Comparison of ENCODE assay signal across 27 cellular contexts in genomic region chr12:18428416-18428815, GRCh38.
DNase-seq lines count a peak whose midpoint lies in the region; ATAC-seq, FAIRE-seq and TF ChIP-seq lines count a peak whose summit lies in the region.
"Had no signal": no experiment of that assay in that cellular context is flagged by ENCODE, and none has a peak within 500 bp of the region (broad histone marks: within the 10 kb centered on the region; RNA-seq: fewer than 3 reads in every experiment).

No MANE protein-coding gene starts in this region.

- no peaks in the 10 kb centered on the region for H3K79me2 ChIP-seq in astrocyte (ENCODE audit: insufficient read depth, low read length)

- H3K36me3 ChIP-seq in astrocyte (ENCODE audit: insufficient read depth, low read length) (no peaks in the 10 kb centered on the region), kidney epithelial cell (ENCODE audit: control insufficient read depth, insufficient read depth, low read length) (no peaks in the 10 kb centered on the region), esophagus muscularis mucosa (no peaks in the 10 kb centered on the region)
- H3K36me3 ChIP-seq in effector memory CD4-positive, alpha-beta T cell (ENCODE audit: control insufficient read depth, insufficient read depth, low read length) = no peaks in the 10 kb centered on the region
- H3K36me3 ChIP-seq: BLaER1 treated with 17β-estradiol and CSF1 and Interleukin-3, amounts not matched to agents 10 nM and 100 nM; breast epithelium; heart left ventricle had no signal

- H3K4me3 Mint-ChIP-seq in astrocyte (ENCODE audit: unreplicated experiment) = no peak overlapping the region
- H3K4me3 Mint-ChIP-seq: activated naive CD4-positive, alpha-beta T cell treated with anti-CD3 and anti-CD28 coated beads for 36 hours; endodermal cell; natural killer cell treated with Interleukin-12 subunit alpha and Interleukin-12 subunit beta and Interleukin-15 and Interleukin-18, amount 100 ng/mL, for 72 hours; stimulated activated effector memory CD8-positive, alpha-beta T cell treated with anti-CD3 and anti-CD28 coated beads, Interleukin-12 subunit alpha, Interleukin-12 subunit beta, amount 100 ng/mL, for 72 hours had no signal

- H2AFZ ChIP-seq in astrocyte (ENCODE audit: low read depth, low read length) = no peak overlapping the region

- H3K27me3 Mint-ChIP-seq in astrocyte (ENCODE audit: low read depth, unreplicated experiment) = no peaks in the 10 kb centered on the region
- H3K27me3 Mint-ChIP-seq: natural killer cell treated with Interleukin-12 subunit alpha and Interleukin-12 subunit beta and Interleukin-15 and Interleukin-18, amount 100 ng/mL, for 72 hours had no signal

- no peaks in the 10 kb centered on the region for H3K9me3 Mint-ChIP-seq in astrocyte (ENCODE audit: unreplicated experiment)
- H3K9me3 Mint-ChIP-seq: endodermal cell had no signal

- TF ChIP-seq EP300 in esophagus muscularis mucosa (IDR thresholded peaks at IDR 0.05) = no peak

- DNase-seq in AG10803 (ENCODE audit: low read depth) (peak; percentile 10), LHCN-M2 (ENCODE audit: low read depth) (peak; percentile 81), astrocyte (ENCODE audit: low read depth) (peak; percentile 11), kidney epithelial cell (ENCODE audit: low read depth) (peak; percentile 23), esophagus muscularis mucosa (ENCODE audit: extremely low spot score) (no peak)
- no peak for DNase-seq in effector memory CD4-positive, alpha-beta T cell
- DNase-seq: activated CD4-positive, alpha-beta T cell treated with anti-CD3 and anti-CD28 coated beads, Interleukin-2, amount 50 U/mL, for 1 hour; activated naive CD4-positive, alpha-beta T cell treated with anti-CD3 and anti-CD28 coated beads for 36 hours; amniotic stem cell; Caco-2; cortex of kidney; DND-41; endodermal cell; heart left ventricle; MM.1S; NCI-H1436; NCI-H526; stimulated activated CD4-positive, alpha-beta T cell treated with anti-CD3 and anti-CD28 coated beads, Interleukin-2, amount 100 ng/mL, for 48 hours; T-helper 9 cell had no signal

- intact Hi-C loops in esophagus muscularis mucosa (cut with DNase I) = no loop called here

- no peaks in the 10 kb centered on the region for H3K36me3 Mint-ChIP-seq in astrocyte (ENCODE audit: low read depth, unreplicated experiment)
- H3K36me3 Mint-ChIP-seq: stimulated activated effector memory CD8-positive, alpha-beta T cell treated with anti-CD3 and anti-CD28 coated beads, Interleukin-12 subunit alpha, Interleukin-12 subunit beta, amount 100 ng/mL, for 72 hours had no signal

- no peaks in the 10 kb centered on the region for H3K4me1 ChIP-seq in astrocyte (ENCODE audit: insufficient read depth, low read length)
- H3K4me1 ChIP-seq in esophagus muscularis mucosa = peaks cover 0 to 22% (median 17%) of the 10 kb centered on the region in 4 donors
- H3K4me1 ChIP-seq in effector memory CD4-positive, alpha-beta T cell (ENCODE audit: control insufficient read depth, insufficient read depth, low read length, poor library complexity, severe bottlenecking) = no peaks in the 10 kb centered on the region
- H3K4me1 ChIP-seq: BLaER1 treated with 17β-estradiol and CSF1 and Interleukin-3, amounts not matched to agents 10 nM and 100 nM; breast epithelium; Caco-2 had no signal

- no peaks in the 10 kb centered on the region for H3K27me3 ChIP-seq in astrocyte (ENCODE audit: insufficient read depth, low read length)
- no peaks in the 10 kb centered on the region for H3K27me3 ChIP-seq in kidney epithelial cell (ENCODE audit: control insufficient read depth, insufficient read depth, low read length)
- H3K27me3 ChIP-seq in esophagus muscularis mucosa = no peaks in the 10 kb centered on the region
- H3K27me3 ChIP-seq in effector memory CD4-positive, alpha-beta T cell (replicated peaks; ENCODE audit: control insufficient read depth, insufficient read depth, low read length, poor library complexity, severe bottlenecking) = no peaks in the 10 kb centered on the region
- H3K27me3 ChIP-seq: BLaER1 treated with 17β-estradiol and CSF1 and Interleukin-3, amounts not matched to agents 10 nM and 100 nM; breast epithelium; heart left ventricle had no signal

- H4K20me1 ChIP-seq in astrocyte (ENCODE audit: insufficient read depth, low read length) = no peaks in the 10 kb centered on the region
- H4K20me1 ChIP-seq: BLaER1 treated with 17β-estradiol and CSF1 and Interleukin-3, amounts not matched to agents 10 nM and 100 nM had no signal

- no peak for TF ChIP-seq POLR2A in esophagus muscularis mucosa (IDR thresholded peaks at IDR 0.05; ENCODE audit: low read depth)

- peaks cover 7% of the 10 kb centered on the region for H3K4me1 Mint-ChIP-seq in astrocyte (ENCODE audit: low read depth, unreplicated experiment)
- H3K4me1 Mint-ChIP-seq: stimulated activated effector memory CD8-positive, alpha-beta T cell treated with anti-CD3 and anti-CD28 coated beads, Interleukin-12 subunit alpha, Interleukin-12 subunit beta, amount 100 ng/mL, for 72 hours had no signal

- H3K9ac ChIP-seq in astrocyte (ENCODE audit: low read length) = no peak overlapping the region
- H3K9ac ChIP-seq: BLaER1 treated with 17β-estradiol and CSF1 and Interleukin-3, amounts not matched to agents 10 nM and 100 nM had no signal

- 98% methylated on average over 2 of the region's 2 CpGs for WGBS in esophagus muscularis mucosa

- no peak overlapping the region for H3K27ac ChIP-seq in astrocyte (ENCODE audit: low read depth, low read length)
- no peak overlapping the region for H3K27ac ChIP-seq in esophagus muscularis mucosa (replicated peaks in 1 of 4)
- no peak overlapping the region for H3K27ac ChIP-seq in effector memory CD4-positive, alpha-beta T cell (ENCODE audit: insufficient read depth, low read length, poor library complexity, severe bottlenecking)
- H3K27ac ChIP-seq: BLaER1 treated with 17β-estradiol and CSF1 and Interleukin-3, amounts not matched to agents 10 nM and 100 nM; breast epithelium; heart left ventricle had no signal

- H3K4me2 ChIP-seq in astrocyte (ENCODE audit: low read length) = no peak overlapping the region
- H3K4me2 ChIP-seq: BLaER1 treated with 17β-estradiol and CSF1 and Interleukin-3, amounts not matched to agents 10 nM and 100 nM had no signal

- TF ChIP-seq CTCF in AG10803 (conservative IDR thresholded peaks at IDR 0.05; ENCODE audit: low read length) (no peak), astrocyte (IDR thresholded peaks at IDR 0.05; ENCODE audit: insufficient read depth, low read depth, low read length) (no peak), kidney epithelial cell (IDR thresholded peaks at IDR 0.05; ENCODE audit: insufficient read depth, low read length, poor library complexity, severe bottlenecking) (no peak), esophagus muscularis mucosa (IDR thresholded peaks at IDR 0.05) (no peak)

- no peak overlapping the region for H3K27ac Mint-ChIP-seq in astrocyte (ENCODE audit: unreplicated experiment)
- H3K27ac Mint-ChIP-seq: activated naive CD4-positive, alpha-beta T cell treated with anti-CD3 and anti-CD28 coated beads for 36 hours; endodermal cell; natural killer cell treated with Interleukin-12 subunit alpha and Interleukin-12 subunit beta and Interleukin-15 and Interleukin-18, amount 100 ng/mL, for 72 hours; stimulated activated effector memory CD8-positive, alpha-beta T cell treated with anti-CD3 and anti-CD28 coated beads, Interleukin-12 subunit alpha, Interleukin-12 subunit beta, amount 100 ng/mL, for 72 hours had no signal

- FAIRE-seq in astrocyte (lab: Jason Lieb, UNC) = no peak
- FAIRE-seq: GM12891 had no signal

- ATAC-seq in GM18520 (IDR thresholded peaks at IDR 0.05; ENCODE audit: unreplicated experiment) (no peak), GM21447 (IDR thresholded peaks at IDR 0.05; ENCODE audit: unreplicated experiment) (no peak)
- ATAC-seq: left lobe of liver; natural killer cell treated with Interleukin-12 subunit alpha and Interleukin-12 subunit beta and Interleukin-15 and Interleukin-18, amount 100 ng/mL, for 72 hours; stimulated activated effector memory CD8-positive, alpha-beta T cell treated with anti-CD3 and anti-CD28 coated beads, Interleukin-12 subunit alpha, Interleukin-12 subunit beta, amount 100 ng/mL, for 72 hours had no signal

- H3K9me3 ChIP-seq in astrocyte (ENCODE audit: insufficient read depth, low read depth, low read length) (no peaks in the 10 kb centered on the region), esophagus muscularis mucosa (no peaks in the 10 kb centered on the region)
- no peaks in the 10 kb centered on the region for H3K9me3 ChIP-seq in effector memory CD4-positive, alpha-beta T cell (ENCODE audit: control insufficient read depth, low read length)
- H3K9me3 ChIP-seq: BLaER1 treated with 17β-estradiol and CSF1 and Interleukin-3, amounts not matched to agents 10 nM and 100 nM; breast epithelium; Caco-2; heart left ventricle had no signal

- H3K4me3 ChIP-seq in AG10803 (ENCODE audit: low read length) (no peak overlapping the region), astrocyte (ENCODE audit: insufficient read depth, low read depth, low read length) (no peak overlapping the region), kidney epithelial cell (ENCODE audit: low read depth, low read length) (no peak overlapping the region), esophagus muscularis mucosa (no peak overlapping the region)
- no peak overlapping the region for H3K4me3 ChIP-seq in effector memory CD4-positive, alpha-beta T cell (ENCODE audit: insufficient read depth, low read depth, low read length, poor library complexity, severe bottlenecking)
- H3K4me3 ChIP-seq: BLaER1 treated with 17β-estradiol and CSF1 and Interleukin-3, amounts not matched to agents 10 nM and 100 nM; breast epithelium; heart left ventricle had no signal

Comparison
In these comparisons a context has a peak if more than half of its experiments do, and no peak if none do; other contexts are left out.
1. DNase-seq: peak in AG10803 (single experiment), LHCN-M2 (single experiment), astrocyte (single experiment) and kidney epithelial cell (single experiment); none in esophagus muscularis mucosa (single experiment) and effector memory CD4-positive, alpha-beta T cell (0 of 3).